16 cellular contexts compared by ENCODE assay signal in genomic region chr12:105212431-105212830, GRCh38. TPM values are rescaled to one million over a fixed set of nuclear protein-coding genes. Genes with fewer than 3 reads are reported as not detected.
A peak's percentile ranks its signal among the peaks of the same experiment; 100 is the strongest.
DNase-seq lines count a peak whose midpoint lies in the region; ATAC-seq and TF ChIP-seq lines count a peak whose summit lies in the region.
"Had no signal": no experiment of that assay in that cellular context is flagged by ENCODE, and none has a peak within 500 bp of the region (broad histone marks: within the 10 kb centered on the region; RNA-seq: fewer than 3 reads in every experiment).

No MANE protein-coding gene starts in this region.

- peak overlapping the region; percentile 50 for H3K27ac Mint-ChIP-seq in memory B cell
- no peak overlapping the region for H3K27ac Mint-ChIP-seq in activated T-cell treated with anti-CD3 and anti-CD28 coated beads, Interleukin-2, amount 50 U/mL, for 24 hours

- ATAC-seq in memory B cell (ENCODE audit: low read depth) (no peak), HG03280 (IDR thresholded peaks at IDR 0.05; ENCODE audit: unreplicated experiment) (no peak), GM19328 (IDR thresholded peaks at IDR 0.05; ENCODE audit: unreplicated experiment) (no peak)

- no TSS peak for BruUV-seq in mammary epithelial cell (replicated peaks; lab: Mats Ljungman, UMichigan)

- H3K4me3 Mint-ChIP-seq in memory B cell, result no peak overlapping the region
- no peak overlapping the region for H3K4me3 Mint-ChIP-seq in activated T-cell treated with anti-CD3 and anti-CD28 coated beads, Interleukin-2, amount 50 U/mL, for 24 hours

- H3K36me3 ChIP-seq in mammary epithelial cell (ENCODE audit: insufficient read depth, low read length), result peaks cover 3% of the 10 kb centered on the region
- H3K36me3 ChIP-seq in HAP-1 (replicated peaks), result peaks cover 5% of the 10 kb centered on the region
- H3K36me3 ChIP-seq: ovary had no signal

- H2AFZ ChIP-seq in mammary epithelial cell (ENCODE audit: low read depth, low read length), result no peak overlapping the region

- H3K4me1 ChIP-seq in mammary epithelial cell (ENCODE audit: insufficient read depth, low read length), result peaks cover 22% of the 10 kb centered on the region
- 0 out of 2 replicates have a peak, but pooled peaks cover 2% of the 10 kb centered on the region for H3K4me1 ChIP-seq in HAP-1

- in situ Hi-C loops in mammary epithelial cell (cut with MboI; ENCODE audit: low sequenced_read_pairs in 2 of 2), result loop anchor here in 1 of 2 donors (25.0 kb wide), 1 partner anchor 150 kb away; no protein-coding TSS in a partner anchor
- in situ Hi-C loops in HAP-1 (cut with MboI; ENCODE audit: low sequenced_read_pairs), result no loop called here

- dilution Hi-C loops in mammary epithelial cell (cut with HindIII; ENCODE audit: low sequenced_read_pairs), result no loop called here

- intact Hi-C loops in mammary epithelial cell (cut with micrococcal nuclease), result no loop called here

- H4K20me1 ChIP-seq in mammary epithelial cell (ENCODE audit: insufficient read depth, low read length), result no peaks in the 10 kb centered on the region

- DNase-seq in AG09309 (ENCODE audit: low read depth) (peak; percentile 82), HK-2 (ENCODE audit: unreplicated experiment) (peak; percentile 12), mammary epithelial cell (peak; percentile 37), memory B cell (ENCODE audit: low spot score in 2 of 2) (no peak), HAP-1 (ENCODE audit: low spot score in 2 of 2) (no peak)
- no peak for DNase-seq in activated T-cell treated with anti-CD3 and anti-CD28 coated beads, Interleukin-2, amount 50 U/mL, for 24 hours
- DNase-seq: activated gamma-delta T cell treated with Interleukin-2 at 50 U/mL for 16 hours; effector memory CD4-positive, alpha-beta T cell; islet precursor cell; NCI-H2171; NK-92 treated with Interleukin-12 subunit alpha and Interleukin-12 subunit beta, amount 100 ng/mL, for 24 hours; ovary; SIG-M5; small intestine had no signal

- H3K9me3 ChIP-seq in mammary epithelial cell (replicated peaks; ENCODE audit: insufficient read depth, low read length) (no peaks in the 10 kb centered on the region), HAP-1 (no peaks in the 10 kb centered on the region)
- H3K9me3 ChIP-seq: ovary had no signal

- H3K27me3 ChIP-seq in mammary epithelial cell (ENCODE audit: insufficient read depth, low read length) (no peaks in the 10 kb centered on the region), HAP-1 (ENCODE audit: low read depth) (no peaks in the 10 kb centered on the region)
- H3K27me3 ChIP-seq: ovary had no signal

- H3K4me3 ChIP-seq in AG09309 (ENCODE audit: control insufficient read depth, low read depth, low read length) (no peak overlapping the region), mammary epithelial cell (replicated peaks in 1 of 3; ENCODE audit: insufficient read depth in 1 of 3, low read depth in 2 of 3, low read length in 3 of 3) (no peak overlapping the region), HAP-1 (no peak overlapping the region)
- H3K4me3 ChIP-seq: ovary had no signal

- H3K27me3 Mint-ChIP-seq in memory B cell, result no peaks in the 10 kb centered on the region
- H3K27me3 Mint-ChIP-seq in activated T-cell treated with anti-CD3 and anti-CD28 coated beads, Interleukin-2, amount 50 U/mL, for 24 hours, result no peaks in the 10 kb centered on the region

- H3K9ac ChIP-seq in mammary epithelial cell (ENCODE audit: insufficient read depth, low read length), result no peak overlapping the region

- H3K79me2 ChIP-seq in mammary epithelial cell (ENCODE audit: insufficient read depth, low read length), result no peaks in the 10 kb centered on the region

- peaks cover 34% of the 10 kb centered on the region for H3K36me3 Mint-ChIP-seq in memory B cell
- peaks cover 83% of the 10 kb centered on the region for H3K36me3 Mint-ChIP-seq in activated T-cell treated with anti-CD3 and anti-CD28 coated beads, Interleukin-2, amount 50 U/mL, for 24 hours (ENCODE audit: low read depth)

- CTCF ChIA-PET in mammary epithelial cell (lab: Charles Lee; ENCODE audit: low non-redundant PET), result no interaction called here

- H3K27ac ChIP-seq in mammary epithelial cell (ENCODE audit: insufficient read depth, low read depth, low read length), result no peak overlapping the region
- H3K27ac ChIP-seq: ovary had no signal

- no peak for TF ChIP-seq CTCF in AG09309 (IDR thresholded peaks at IDR 0.05; ENCODE audit: control insufficient read depth, insufficient read depth, low read depth, low read length, missing control alignments)
- TF ChIP-seq CTCF in mammary epithelial cell (conservative IDR thresholded peaks at IDR 0.05 in 1 of 2, IDR thresholded peaks at IDR 0.05 in 1 of 2; ENCODE audit: extremely low read depth in 1 of 2, insufficient read depth in 1 of 2, low read depth in 1 of 2, low read length in 2 of 2), result no peak

- H3K4me2 ChIP-seq in mammary epithelial cell (ENCODE audit: insufficient read depth, low read depth, low read length), result no peak overlapping the region

- 69% methylated on average over 6 of the region's 6 CpGs for WGBS in mammary epithelial cell (ENCODE audit: low coverage, missing lambda C conversion rate)

- no peaks in the 10 kb centered on the region for H3K4me1 Mint-ChIP-seq in memory B cell
- H3K4me1 Mint-ChIP-seq in activated T-cell treated with anti-CD3 and anti-CD28 coated beads, Interleukin-2, amount 50 U/mL, for 24 hours (ENCODE audit: low read depth), result no peaks in the 10 kb centered on the region

- H3K9me3 Mint-ChIP-seq in memory B cell, result no peaks in the 10 kb centered on the region
- H3K9me3 Mint-ChIP-seq in activated T-cell treated with anti-CD3 and anti-CD28 coated beads, Interleukin-2, amount 50 U/mL, for 24 hours, result no peaks in the 10 kb centered on the region

RNA-seq across cellular contexts. Expression of gene APPL2, which starts 23.5 kb away (rescaled TPM):
- 10 to 100 TPM; 32.1 to 36.0 TPM for total RNA-seq in mammary epithelial cell
- 13.2 TPM for polyA plus RNA-seq in mammary epithelial cell
- 6.7 TPM for polyA minus RNA-seq in mammary epithelial cell

Comparison
In these comparisons a context has a peak if more than half of its experiments do, and no peak if none do; other contexts are left out.
1. DNase-seq: peak in AG09309 (single experiment), HK-2 (single experiment) and mammary epithelial cell (single experiment); none in memory B cell (0 of 2), HAP-1 (0 of 2) and activated T-cell treated with anti-CD3 and anti-CD28 coated beads, Interleukin-2, amount 50 U/mL, for 24 hours (single experiment).